Comparison of ENCODE assay signal across 11 cellular contexts in the genomic region with DNA sequence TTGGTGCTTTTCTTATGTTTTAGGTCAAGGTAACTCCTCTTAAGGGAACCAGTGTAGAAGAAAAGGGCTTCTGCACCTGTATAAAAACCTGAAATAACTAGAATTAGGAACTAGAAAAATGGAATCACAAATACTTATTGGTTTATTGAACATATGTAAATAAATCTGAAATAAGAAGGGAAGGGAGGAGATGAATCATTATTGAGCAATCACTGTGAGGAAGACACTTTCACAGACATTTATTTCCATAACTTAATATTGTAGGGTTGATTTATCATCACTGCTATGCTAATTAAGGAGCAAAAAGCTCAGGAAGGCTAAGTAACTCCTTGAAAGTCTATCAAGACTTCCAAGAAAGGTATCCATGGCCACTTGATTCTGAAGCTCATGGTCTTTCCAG. TPM values are rescaled to one million over a fixed set of nuclear protein-coding genes. Genes with fewer than 3 reads are reported as not detected.
"Had no signal": no experiment of that assay in that cellular context is flagged by ENCODE, and none has a peak within 500 bp of the region (broad histone marks: within the 10 kb centered on the region; RNA-seq: fewer than 3 reads in every experiment).

No MANE protein-coding gene starts in this region.

RNA-seq across cellular contexts. Expression of gene RAB6D, which starts 24.7 kb away (rescaled TPM):
- total RNA-seq: activated B cell treated with CpG ODN at 0.5 μM for 24 hours; activated CD4-positive, alpha-beta memory T cell treated with anti-CD3 and anti-CD28 coated beads for 36 hours; activated CD4-positive, alpha-beta T cell treated with anti-CD3 and anti-CD28 coated beads for 36 hours; activated CD4-positive, alpha-beta T cell treated with anti-CD3 and anti-CD28 coated beads, Interleukin-2, amount 10 ng/mL, durations not matched to agents 24 days and 14 days; activated CD4-positive, alpha-beta T cell treated with anti-CD3 and anti-CD28 coated beads, Interleukin-2, amount 10 ng/mL, durations not matched to agents 7 days and 5 days; activated CD8-positive, alpha-beta memory T cell treated with anti-CD3 and anti-CD28 coated beads for 36 hours; activated CD8-positive, alpha-beta memory T cell treated with anti-CD3 and anti-CD28 coated beads, Interleukin-2, amount 10 ng/mL, durations not matched to agents 7 days and 5 days; activated CD8-positive, alpha-beta T cell treated with anti-CD3 and anti-CD28 coated beads for 36 hours; T-helper 1 cell treated with Interleukin-12 subunit alpha and Interleukin-12 subunit beta and Interleukin-4 antibody, amounts not matched to agents 30 ng/mL and 1 ng/mL, for 36 hours; T-helper 17 cell; T-helper 2 cell treated with Interferon-gamma antibody and Interleukin-4, amounts not matched to agents 100 ng/mL and 5 ng/mL, for 36 hours had no signal
